In genomic region chr3:64552160-64552559, GRCh38 we compare ENCODE assay signal across 20 cellular contexts.
DNase-seq lines count a peak whose midpoint lies in the region; ATAC-seq and TF ChIP-seq lines count a peak whose summit lies in the region.
"Had no signal": no experiment of that assay in that cellular context is flagged by ENCODE, and none has a peak within 500 bp of the region (broad histone marks: within the 10 kb centered on the region; RNA-seq: fewer than 3 reads in every experiment).

No MANE protein-coding gene starts in this region.

- no peaks in the 10 kb centered on the region for H3F3A ChIP-seq in MM.1S (ENCODE audit: insufficient read depth, low read length)
- H3F3A ChIP-seq in neural progenitor cell (ENCODE audit: low read depth), result peaks cover 53% of the 10 kb centered on the region

- H3K36me3 ChIP-seq in MM.1S (replicated peaks; ENCODE audit: insufficient read depth, low read length), result no peaks in the 10 kb centered on the region
- H3K36me3 ChIP-seq in gastroesophageal sphincter, result peaks cover 0 to 2% of the 10 kb centered on the region in 2 donors
- H3K36me3 ChIP-seq in neural progenitor cell, result no peaks in the 10 kb centered on the region
- H3K36me3 ChIP-seq: MG63 had no signal

- TF ChIP-seq EP300 in gastroesophageal sphincter (IDR thresholded peaks at IDR 0.05), result no peak

- ATAC-seq in gastroesophageal sphincter, result no peak
- no peak for ATAC-seq in activated CD8-positive, alpha-beta T cell treated with anti-CD3 and anti-CD28 coated beads for 36 hours

- CTCF ChIA-PET in activated CD8-positive, alpha-beta T cell treated with anti-CD3 and anti-CD28 coated beads for 36 hours (lab: Charles Lee), result no interaction called here

- H3K4me2 ChIP-seq in MM.1S (ENCODE audit: low read depth, low read length) (no peak overlapping the region), neural progenitor cell (peak overlapping the region; percentile 48)

- TF ChIP-seq POLR2A in gastroesophageal sphincter (IDR thresholded peaks at IDR 0.05), result no peak

- peaks cover 75% of the 10 kb centered on the region for H3K4me1 Mint-ChIP-seq in neural progenitor cell
- H3K4me1 Mint-ChIP-seq in activated CD8-positive, alpha-beta T cell treated with anti-CD3 and anti-CD28 coated beads for 36 hours (ENCODE audit: low read depth), result no peaks in the 10 kb centered on the region
- H3K4me1 Mint-ChIP-seq: CD4-positive, CD25-positive, alpha-beta regulatory T cell had no signal

- H3K4me3 Mint-ChIP-seq in neural progenitor cell, result no peak overlapping the region
- H3K4me3 Mint-ChIP-seq in activated CD8-positive, alpha-beta T cell treated with anti-CD3 and anti-CD28 coated beads for 36 hours, result no peak overlapping the region
- H3K4me3 Mint-ChIP-seq: CD4-positive, CD25-positive, alpha-beta regulatory T cell had no signal

- H3K9me2 ChIP-seq in MM.1S (replicated peaks; ENCODE audit: insufficient read depth, low read length), result no peaks in the 10 kb centered on the region

- H3K79me2 ChIP-seq in MM.1S (ENCODE audit: low read length), result no peaks in the 10 kb centered on the region
- H3K79me2 ChIP-seq in neural progenitor cell (ENCODE audit: low read depth), result no peaks in the 10 kb centered on the region

- TF ChIP-seq CTCF in MM.1S (IDR thresholded peaks at IDR 0.05; ENCODE audit: low read length), result no peak
- no peak for TF ChIP-seq CTCF in gastroesophageal sphincter (IDR thresholded peaks at IDR 0.05)
- no peak for TF ChIP-seq CTCF in neural progenitor cell (IDR thresholded peaks at IDR 0.05)
- no peak for TF ChIP-seq CTCF in foreskin fibroblast (IDR thresholded peaks at IDR 0.05; ENCODE audit: low read depth, low read length)
- no peak for TF ChIP-seq CTCF in activated CD8-positive, alpha-beta T cell treated with anti-CD3 and anti-CD28 coated beads for 36 hours (IDR thresholded peaks at IDR 0.05)

- peaks cover 7% of the 10 kb centered on the region for H3K27me3 Mint-ChIP-seq in neural progenitor cell (ENCODE audit: insufficient read depth, low read depth)
- peaks cover 2% of the 10 kb centered on the region for H3K27me3 Mint-ChIP-seq in activated CD8-positive, alpha-beta T cell treated with anti-CD3 and anti-CD28 coated beads for 36 hours
- H3K27me3 Mint-ChIP-seq: CD4-positive, CD25-positive, alpha-beta regulatory T cell had no signal

- H3K9ac ChIP-seq in MM.1S (ENCODE audit: low read length) (no peak overlapping the region), neural progenitor cell (no peak overlapping the region)

- H3K9me3 Mint-ChIP-seq in neural progenitor cell, result peaks cover 2% of the 10 kb centered on the region
- H3K9me3 Mint-ChIP-seq in activated CD8-positive, alpha-beta T cell treated with anti-CD3 and anti-CD28 coated beads for 36 hours, result no peaks in the 10 kb centered on the region

- H3K9me3 ChIP-seq in MM.1S (replicated peaks; ENCODE audit: insufficient read depth, low read length) (no peaks in the 10 kb centered on the region), gastroesophageal sphincter (no peaks in the 10 kb centered on the region), neural progenitor cell (ENCODE audit: low read depth) (no peaks in the 10 kb centered on the region)
- H3K9me3 ChIP-seq: MG63 had no signal

- H3K27ac Mint-ChIP-seq in neural progenitor cell, result peak overlapping the region; percentile 67
- no peak overlapping the region for H3K27ac Mint-ChIP-seq in activated CD8-positive, alpha-beta T cell treated with anti-CD3 and anti-CD28 coated beads for 36 hours
- H3K27ac Mint-ChIP-seq: CD4-positive, CD25-positive, alpha-beta regulatory T cell had no signal

- no peaks in the 10 kb centered on the region for H3K27me3 ChIP-seq in MM.1S (replicated peaks; ENCODE audit: insufficient read depth, low read length)
- H3K27me3 ChIP-seq in gastroesophageal sphincter, result no peaks in the 10 kb centered on the region
- no peaks in the 10 kb centered on the region for H3K27me3 ChIP-seq in neural progenitor cell
- H3K27me3 ChIP-seq: MG63 had no signal

- no peaks in the 10 kb centered on the region for H3K4me1 ChIP-seq in MM.1S (ENCODE audit: low read length)
- H3K4me1 ChIP-seq in gastroesophageal sphincter, result peaks cover 0 to 70% (median 11%) of the 10 kb centered on the region in 3 donors
- H3K4me1 ChIP-seq in neural progenitor cell, result peaks cover 68% of the 10 kb centered on the region

- H2AFZ ChIP-seq in MM.1S (ENCODE audit: low read length), result no peak overlapping the region
- H2AFZ ChIP-seq in neural progenitor cell (replicated peaks), result no peak overlapping the region

- H4K20me1 ChIP-seq in MM.1S (ENCODE audit: insufficient read depth, low read length), result no peaks in the 10 kb centered on the region
- H4K20me1 ChIP-seq in neural progenitor cell (ENCODE audit: low read depth), result no peaks in the 10 kb centered on the region

- H3K4me3 ChIP-seq in MM.1S (ENCODE audit: low read length) (no peak overlapping the region), gastroesophageal sphincter (no peak overlapping the region), neural progenitor cell (no peak overlapping the region), foreskin fibroblast (ENCODE audit: low read depth in 1 of 2, low read length in 2 of 2) (no peak overlapping the region)
- H3K4me3 ChIP-seq: MG63 had no signal

- H3K27ac ChIP-seq in MM.1S (ENCODE audit: low read length), result no peak overlapping the region
- H3K27ac ChIP-seq in gastroesophageal sphincter, result peak overlapping the region in 3 of 4 donors; percentile 78 to 87 (median 81)
- peak overlapping the region; percentile 87 for H3K27ac ChIP-seq in neural progenitor cell

- POLR2A ChIA-PET in activated CD8-positive, alpha-beta T cell treated with anti-CD3 and anti-CD28 coated beads for 36 hours (lab: Charles Lee), result interaction anchor here (0.6 kb wide), 1 partner anchor 37 kb away, joined by 3 read pairs; no protein-coding TSS in a partner anchor

- DNase-seq in DMS53 treated with DMSO at 0.1 percent for 48 hours (lab: John Stamatoyannopoulos, UW; ENCODE audit: unreplicated experiment) (peak; percentile 38), MM.1S (peak; percentile 15), neural progenitor cell (ENCODE audit: low spot score) (no peak), foreskin fibroblast (no peak), NCI-H69 (lab: John Stamatoyannopoulos, UW) (no peak), NCI-H1105 (lab: John Stamatoyannopoulos, UW) (no peak)
- DNase-seq in activated CD8-positive, alpha-beta T cell treated with anti-CD3 and anti-CD28 coated beads for 36 hours, result no peak
- DNase-seq: ACHN; AML-193; Calu3; CD4-positive, CD25-positive, alpha-beta regulatory T cell; DMS79; IMR-90; Karpas-422; MG63; NCI-H1092 treated with DMSO at 0.1 percent for 48 hours; NCI-H1694; NCI-H2107; SW 1271 had no signal

- H3K36me3 Mint-ChIP-seq in neural progenitor cell, result peaks cover 39% of the 10 kb centered on the region
- no peaks in the 10 kb centered on the region for H3K36me3 Mint-ChIP-seq in activated CD8-positive, alpha-beta T cell treated with anti-CD3 and anti-CD28 coated beads for 36 hours (ENCODE audit: low read depth)
- H3K36me3 Mint-ChIP-seq: CD4-positive, CD25-positive, alpha-beta regulatory T cell had no signal

- intact Hi-C loops in activated CD8-positive, alpha-beta T cell treated with anti-CD3 and anti-CD28 coated beads for 36 hours (cut with micrococcal nuclease), result no loop called here

- WGBS in gastroesophageal sphincter (ENCODE audit: low coverage in 1 of 2), 2 donors, result 45 to 81% methylated on average over 2 of the region's 2 CpGs

Comparison
In these comparisons a context has a peak if more than half of its experiments do, and no peak if none do; other contexts are left out.
1. DNase-seq: peak in DMS53 treated with DMSO at 0.1 percent for 48 hours (single experiment) and MM.1S (single experiment); none in neural progenitor cell (single experiment), foreskin fibroblast (0 of 2), activated CD8-positive, alpha-beta T cell treated with anti-CD3 and anti-CD28 coated beads for 36 hours (single experiment), NCI-H69 (single experiment) and NCI-H1105 (single experiment).